8 cellular contexts compared by ENCODE assay signal in genomic region chr14:71497645-71498086, GRCh38.
DNase-seq lines count a peak whose midpoint lies in the region; ATAC-seq and TF ChIP-seq lines count a peak whose summit lies in the region.

No MANE protein-coding gene starts in this region.

- peak; percentile 38 for DNase-seq in ACHN
- DNase-seq in SK-N-SH = no peak
- DNase-seq in upper lobe of right lung = no peak
- no peak for DNase-seq in NK-92 (lab: John Stamatoyannopoulos, UW; ENCODE audit: unreplicated experiment)
- no peak for DNase-seq in NCI-H1048 (lab: John Stamatoyannopoulos, UW)
- DNase-seq in KG1 (lab: John Stamatoyannopoulos, UW) = no peak

- ATAC-seq in GM19328 (IDR thresholded peaks at IDR 0.05; ENCODE audit: unreplicated experiment) = peak; percentile 90
- ATAC-seq in HG03159 (IDR thresholded peaks at IDR 0.05; ENCODE audit: unreplicated experiment) = peak; percentile 77
- ATAC-seq in upper lobe of right lung = peak; percentile 17

- POLR2A ChIA-PET in SK-N-SH (lab: Yijun Ruan, JAX) = no interaction called here

- H3K9me2 ChIP-seq in SK-N-SH = no peaks in the 10 kb centered on the region

- H3K4me1 ChIP-seq in SK-N-SH (ENCODE audit: control insufficient read depth in 1 of 2, insufficient read depth in 2 of 2, low read depth in 1 of 2, low read length in 1 of 2) = no peaks in the 10 kb centered on the region; a peak in 1 of 4 replicates
- peaks cover 11% of the 10 kb centered on the region for H3K4me1 ChIP-seq in upper lobe of right lung

- WGBS in SK-N-SH (ENCODE audit: low lambda C conversion rate) = 40% methylated on average over 2 of the region's 2 CpGs

- in situ Hi-C loops in ACHN (cut with HindIII; ENCODE audit: low pct_ligation_motif_present, low pct_unique_long_range_greater_than_20kb, low sequenced_read_pairs) = no loop called here

- H3K4me2 ChIP-seq in SK-N-SH = 0 out of 2 replicates have a peak overlapping the region, but pooled peaks have one; percentile 4

- H3K4me3 ChIP-seq in SK-N-SH (ENCODE audit: low read depth in 2 of 2, low read length in 1 of 2) (no peak overlapping the region), upper lobe of right lung (no peak overlapping the region)

- H3K9ac ChIP-seq in SK-N-SH = no peak overlapping the region

- H3K27me3 ChIP-seq in SK-N-SH (ENCODE audit: insufficient read depth) = no peaks in the 10 kb centered on the region
- no peaks in the 10 kb centered on the region for H3K27me3 ChIP-seq in upper lobe of right lung

- peaks cover 67% of the 10 kb centered on the region for H3K79me2 ChIP-seq in SK-N-SH (ENCODE audit: insufficient read depth)

- peaks cover 2% of the 10 kb centered on the region for H3F3A ChIP-seq in SK-N-SH (replicated peaks; ENCODE audit: insufficient read depth)

- H3K27ac ChIP-seq in SK-N-SH (ENCODE audit: low read depth in 2 of 2, low read length in 1 of 2) (no peak overlapping the region; a peak in 1 of 4 replicates), upper lobe of right lung (no peak overlapping the region)

- intact Hi-C loops in upper lobe of right lung (cut with DNase I) = no loop called here

- CTCF ChIA-PET in SK-N-SH (lab: Yijun Ruan, JAX) = interaction anchor here (1.0 kb wide), 1 partner anchor 14 kb away, joined by 3 read pairs; no protein-coding TSS in a partner anchor

- H2AFZ ChIP-seq in SK-N-SH (ENCODE audit: low read depth) = no peak overlapping the region

- H3K36me3 ChIP-seq in SK-N-SH (replicated peaks in 1 of 2; ENCODE audit: control insufficient read depth in 1 of 2, insufficient read depth in 2 of 2, low read length in 1 of 2) (peaks cover 0 to 8% of the 10 kb centered on the region in 2 experiments), upper lobe of right lung (no peaks in the 10 kb centered on the region)

- H3K9me3 ChIP-seq in SK-N-SH (peaks cover 10% of the 10 kb centered on the region; the same call in 1 of the 2 replicates), upper lobe of right lung (no peaks in the 10 kb centered on the region)

- no peak for TF ChIP-seq CTCF in SK-N-SH (IDR thresholded peaks at IDR 0.05)
- no peak for TF ChIP-seq CTCF in upper lobe of right lung (IDR thresholded peaks at IDR 0.05)

- no peak for TF ChIP-seq RAD21 in SK-N-SH (IDR thresholded peaks at IDR 0.05; ENCODE audit: low read length)

- no peak for TF ChIP-seq EP300 in SK-N-SH (IDR thresholded peaks at IDR 0.05; ENCODE audit: borderline replicate concordance in 1 of 2, low read depth in 1 of 2, low read length in 1 of 2)

- H4K20me1 ChIP-seq in SK-N-SH (ENCODE audit: insufficient read depth) = no peaks in the 10 kb centered on the region

TF ChIP-seq in SK-N-SH, 30 proteins besides CTCF, POLR2A, EP300 and RAD21 (continues in another document):
- TF ChIP-seq MEF2A (IDR thresholded peaks at IDR 0.05; ENCODE audit: borderline replicate concordance, low read depth) (no peak), NFIC (IDR thresholded peaks at IDR 0.05; ENCODE audit: borderline replicate concordance) (peak; percentile 45; the same call in 1 of the 2 replicates), RCOR1 (IDR thresholded peaks at IDR 0.05; ENCODE audit: low read length) (no peak), PBX3 (IDR thresholded peaks at IDR 0.05) (no peak), TEAD4 (IDR thresholded peaks at IDR 0.05; ENCODE audit: borderline replicate concordance, insufficient read depth) (0 out of 2 replicates have a peak, but pooled peaks have one; percentile 7), JUND (IDR thresholded peaks at IDR 0.05) (peak; percentile 39), CHD2 (IDR thresholded peaks at IDR 0.05; ENCODE audit: low read length, partially characterized antibody) (no peak), USF1 (IDR thresholded peaks at IDR 0.05; ENCODE audit: borderline replicate concordance, low read depth) (no peak), TCF12 (IDR thresholded peaks at IDR 0.05) (peak; percentile 65; the same call in 1 of the 2 replicates), FOSL2 (IDR thresholded peaks at IDR 0.05; ENCODE audit: borderline replicate concordance, low read depth) (peak; percentile 59), YY1 (IDR thresholded peaks at IDR 0.05; ENCODE audit: low read depth) (no peak), MXI1 (IDR thresholded peaks at IDR 0.05; ENCODE audit: low read depth, low read length) (no peak), ZBTB33 (IDR thresholded peaks at IDR 0.05; ENCODE audit: borderline replicate concordance, low read depth) (no peak), REST (IDR thresholded peaks at IDR 0.05; ENCODE audit: low read depth, low read length) (no peak), SMC3 (IDR thresholded peaks at IDR 0.05; ENCODE audit: low read depth, low read length) (no peak), USF2 (IDR thresholded peaks at IDR 0.05; ENCODE audit: borderline replicate concordance, low read depth, low read length) (no peak), MAX (IDR thresholded peaks at IDR 0.05; ENCODE audit: low read depth) (no peak)

Comparison
In these comparisons a context has a peak if more than half of its experiments do, and no peak if none do; other contexts are left out.
1. ATAC-seq: peak in every context shown above with its lines; median percentile 90 in GM19328; 77 in HG03159; 17 in upper lobe of right lung.